Comparison of ENCODE assay signal across 23 cellular contexts in the genomic region with DNA sequence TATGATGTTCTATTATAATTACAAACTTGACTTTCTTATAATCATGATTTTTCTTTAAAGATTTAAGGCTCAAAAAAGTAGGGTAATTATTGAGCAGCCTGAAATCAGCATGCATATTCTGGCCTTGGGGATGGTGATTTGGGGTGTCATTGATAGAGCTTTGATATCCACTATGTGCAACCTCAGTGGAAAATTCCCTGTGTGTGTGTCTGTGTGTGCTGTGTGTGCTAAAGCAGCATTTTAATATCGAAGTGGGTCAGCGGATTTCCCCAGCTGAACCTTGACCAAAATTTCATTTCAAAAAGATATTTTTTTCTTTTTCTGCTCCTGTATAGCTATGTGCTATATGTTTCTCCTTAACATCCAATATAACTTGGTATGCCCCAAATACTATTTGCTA. TPM values are rescaled to one million over a fixed set of nuclear protein-coding genes. Genes with fewer than 3 reads are reported as not detected.
A peak's percentile ranks its signal among the peaks of the same experiment; 100 is the strongest.
DNase-seq lines count a peak whose midpoint lies in the region; ATAC-seq, FAIRE-seq and TF ChIP-seq lines count a peak whose summit lies in the region.
"Had no signal": no experiment of that assay in that cellular context is flagged by ENCODE, and none has a peak within 500 bp of the region (broad histone marks: within the 10 kb centered on the region; RNA-seq: fewer than 3 reads in every experiment).

No MANE protein-coding gene starts in this region.

- ATAC-seq in foreskin keratinocyte = no peak
- ATAC-seq: CD8-positive, alpha-beta T cell; GM23338; HCT116 had no signal

- H3K27ac ChIP-seq in 22Rv1 (peak overlapping the region; percentile 81), VCaP (peak overlapping the region; percentile 74), dorsolateral prefrontal cortex (peak overlapping the region in 21 of 59 donors; percentile 2 to 78 (median 37)), foreskin keratinocyte (no peak overlapping the region)
- H3K27ac ChIP-seq: BLaER1, C4-2B had no signal

- TF ChIP-seq POLR2A in GM12891 (IDR thresholded peaks at IDR 0.05; ENCODE audit: low read depth, low read length) = no peak

- H3K27me3 ChIP-seq in dorsolateral prefrontal cortex = no peaks in the 10 kb centered on the region
- no peaks in the 10 kb centered on the region for H3K27me3 ChIP-seq in foreskin keratinocyte
- H3K27me3 ChIP-seq: BLaER1 had no signal

- no peaks in the 10 kb centered on the region for H3K4me1 ChIP-seq in foreskin keratinocyte
- H3K4me1 ChIP-seq: BLaER1, Caco-2 had no signal

- intact Hi-C loops in dorsolateral prefrontal cortex (cut with DNase I) = no loop called here

- TF ChIP-seq CTCF in 22Rv1 (IDR thresholded peaks at IDR 0.05) = no peak
- TF ChIP-seq CTCF in VCaP (conservative IDR thresholded peaks at IDR 0.05) = no peak
- no peak for TF ChIP-seq CTCF in dorsolateral prefrontal cortex (IDR thresholded peaks at IDR 0.05 in 54 of 56, conservative IDR thresholded peaks at IDR 0.05 in 2 of 56; ENCODE audit: low read depth in 1 of 56, partially characterized antibody in 56 of 56)
- no peak for TF ChIP-seq CTCF in foreskin keratinocyte (conservative IDR thresholded peaks at IDR 0.05)
- TF ChIP-seq CTCF in GM13976 (IDR thresholded peaks at IDR 0.05; ENCODE audit: borderline replicate concordance, control extremely low read depth, extremely low read depth, insufficient read depth, missing control alignments) = no peak

- FAIRE-seq in GM12891 (lab: Jason Lieb, UNC) = no peak
- FAIRE-seq: A204.1, G401.6, GM18507 had no signal

- in situ Hi-C loops in G401 (cut with HindIII; ENCODE audit: low sequenced_read_pairs) = no loop called here
- in situ Hi-C loops in GM13976 (cut with MboI; ENCODE audit: low sequenced_read_pairs, unreplicated experiment) = no loop called here

- peak; percentile 76 for DNase-seq in G401 (ENCODE audit: low spot score)
- peak in 1 of 10 donors; percentile 23 for DNase-seq in dorsolateral prefrontal cortex
- DNase-seq in GM12891 (ENCODE audit: insufficient read length, low spot score) = no peak
- no peak for DNase-seq in foreskin keratinocyte
- no peak for DNase-seq in GM13976 (ENCODE audit: low spot score)
- DNase-seq: Caco-2; CD4-positive, CD25-positive, alpha-beta regulatory T cell; CD8-positive, alpha-beta T cell; DMS53; DMS79 treated with DMSO at 0.1 percent for 48 hours; H9 had no signal

- H3K4me3 ChIP-seq in dorsolateral prefrontal cortex = peak overlapping the region in 43 of 59 donors; percentile 1 to 54 (median 28)
- H3K4me3 ChIP-seq: BLaER1, GM23338 had no signal

TF ChIP-seq in GM12891, 5 proteins besides CTCF, POLR2A, EP300 and RAD21:
- TF ChIP-seq POLR2AphosphoS5 (IDR thresholded peaks at IDR 0.05; ENCODE audit: low read depth, low read length) = no peak
- TF ChIP-seq POU2F2 (IDR thresholded peaks at IDR 0.05; ENCODE audit: low read depth, low read length) = no peak
- TF ChIP-seq TAF1 (IDR thresholded peaks at IDR 0.05; ENCODE audit: low read depth, low read length) = no peak
- TF ChIP-seq PAX5 (IDR thresholded peaks at IDR 0.05; ENCODE audit: insufficient read depth, low read length, severe bottlenecking) = no peak
- no peak for TF ChIP-seq SPI1 (IDR thresholded peaks at IDR 0.05; ENCODE audit: low read depth, low read length)
TF ChIP-seq in GM12891: peak in this region for 0.

RNA-seq across cellular contexts. Expression of a gene that starts 11.6 kb away (rescaled TPM):
- total RNA-seq in G401 (2014; rRNA removed; shearing (Covaris generic)) = not detected in 2 replicates
- 10 to 100 TPM; 15.7 to 78.4 (median 50.4) TPM for total RNA-seq in dorsolateral prefrontal cortex
- polyA plus RNA-seq in GM12891 (2012; ENCODE audit: low read depth, missing spikeins) = not detected
- total RNA-seq in foreskin keratinocyte = not detected in 2 replicates
- not detected in 2 replicates for polyA plus RNA-seq in foreskin keratinocyte
- total RNA-seq: B cell; Caco-2; CD4-positive, CD25-positive, alpha-beta regulatory T cell; CD8-positive, alpha-beta T cell; Daoy had no signal
- polyA plus RNA-seq: AG04450; CD4-positive, CD25-positive, alpha-beta regulatory T cell had no signal

Comparison
In these comparisons a context has a peak if more than half of its experiments do, and no peak if none do; other contexts are left out.
1. RNA of a gene that starts 11.6 kb away (total RNA-seq): 15.7 to 78.4 TPM in dorsolateral prefrontal cortex; not detected in G401 and not detected in foreskin keratinocyte; every median in the first group is over 10 times any median in the second.